Comparison of ENCODE assay signal across 13 cellular contexts in the genomic region with DNA sequence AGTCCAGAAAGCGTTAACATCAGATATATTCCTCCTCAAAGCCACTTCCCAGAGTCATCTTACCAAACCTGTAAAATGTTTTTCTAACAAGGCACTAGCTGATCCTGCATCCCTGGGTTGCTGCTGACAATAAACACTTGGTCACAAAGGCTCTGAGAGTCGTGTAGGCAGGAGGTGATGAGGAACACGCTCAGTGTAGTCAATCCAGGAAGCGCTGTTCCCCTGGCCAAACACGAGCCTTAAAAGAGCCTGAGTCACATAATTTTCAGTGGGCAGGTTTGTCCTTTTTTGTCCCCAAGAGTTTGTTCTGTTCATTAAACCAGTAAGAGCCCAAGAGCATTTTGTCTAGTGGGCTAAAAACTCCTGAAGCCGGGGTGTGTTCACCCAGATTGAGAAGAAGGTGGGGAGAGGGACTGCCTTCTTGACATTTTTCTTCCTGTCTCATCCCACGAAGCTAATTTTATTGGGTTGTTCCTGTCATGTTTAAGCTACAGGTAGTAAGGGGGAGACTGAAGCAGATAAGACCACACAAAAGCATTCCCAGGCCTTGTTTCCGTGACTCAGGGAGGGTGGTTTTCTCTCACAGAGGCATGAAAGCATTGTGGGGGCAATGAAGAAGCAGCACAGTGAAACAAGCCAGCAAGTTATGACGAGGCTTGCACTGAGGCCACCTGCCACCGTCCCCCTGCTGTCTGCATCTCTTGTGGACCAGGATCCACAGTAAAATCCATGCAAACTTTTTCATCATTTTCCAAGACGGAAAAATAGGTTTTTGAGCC.
DNase-seq lines count a peak whose midpoint lies in the region; ATAC-seq and TF ChIP-seq lines count a peak whose summit lies in the region.
"Had no signal": no experiment of that assay in that cellular context is flagged by ENCODE, and none has a peak within 500 bp of the region (broad histone marks: within the 10 kb centered on the region; RNA-seq: fewer than 3 reads in every experiment).

No MANE protein-coding gene starts in this region.

- in situ Hi-C loops in GM13977 (cut with MboI; ENCODE audit: low pct_unique_long_range_greater_than_20kb, low sequenced_read_pairs, unreplicated experiment) = no loop called here

- peak; percentile 57 for ATAC-seq in WTC11
- peak; percentile 81 for ATAC-seq in stimulated activated naive CD8-positive, alpha-beta T cell treated with anti-CD3 and anti-CD28 coated beads, Interleukin-15, Interleukin-2, amounts not matched to agents 100 U/mL and 50 U/mL, for 24 hours
- ATAC-seq: right lobe of liver had no signal

- no peak for TF ChIP-seq CTCF in WTC11 (IDR thresholded peaks at IDR 0.05)
- TF ChIP-seq CTCF in endothelial cell (IDR thresholded peaks at IDR 0.05; ENCODE audit: unreplicated experiment) = no peak
- TF ChIP-seq CTCF in GM13977 (IDR thresholded peaks at IDR 0.05; ENCODE audit: extremely low read depth, insufficient read depth, missing control alignments) = no peak

- DNase-seq in activated naive CD4-positive, alpha-beta T cell treated with Interleukin-2 at 50 U/mL for 16 hours = peak; percentile 9
- DNase-seq in activated naive CD4-positive, alpha-beta T cell treated with anti-CD3 and anti-CD28 coated beads, Interleukin-2, amount 10 ng/mL, durations not matched to agents 7 days and 5 days = no peak
- DNase-seq in WTC11 (ENCODE audit: low spot score) (no peak), endothelial cell (ENCODE audit: low spot score) (no peak), GM13977 (ENCODE audit: low spot score) (no peak), NCI-H2227 (lab: John Stamatoyannopoulos, UW; ENCODE audit: unreplicated experiment) (no peak), caudate nucleus (lab: John Stamatoyannopoulos, UW) (no peak)
- peak; percentile 48 for DNase-seq in stimulated activated naive CD8-positive, alpha-beta T cell treated with anti-CD3 and anti-CD28 coated beads, Interleukin-15, Interleukin-2, amounts not matched to agents 100 U/mL and 50 U/mL, for 24 hours
- DNase-seq: activated CD4-positive, CD25-positive, alpha-beta regulatory T cell treated with anti-CD3 and anti-CD28 coated beads, Interleukin-2, amount 50 U/mL, for 72 hours; cortex of kidney; right lobe of liver; uterus had no signal

- peaks cover 42% of the 10 kb centered on the region for H3K4me1 Mint-ChIP-seq in activated naive CD4-positive, alpha-beta T cell treated with anti-CD3 and anti-CD28 coated beads, Interleukin-2, amount 10 ng/mL, durations not matched to agents 7 days and 5 days
- peaks cover 53% of the 10 kb centered on the region for H3K4me1 Mint-ChIP-seq in WTC11
- H3K4me1 Mint-ChIP-seq in endothelial cell (ENCODE audit: unreplicated experiment) = peaks cover 26% of the 10 kb centered on the region

- POLR2A ChIA-PET in WTC11 (lab: Charles Lee) = no interaction called here

- no peak overlapping the region for H3K27ac Mint-ChIP-seq in activated naive CD4-positive, alpha-beta T cell treated with anti-CD3 and anti-CD28 coated beads, Interleukin-2, amount 10 ng/mL, durations not matched to agents 7 days and 5 days
- H3K27ac Mint-ChIP-seq in WTC11 = peak overlapping the region; percentile 78
- peak overlapping the region; percentile 7 for H3K27ac Mint-ChIP-seq in endothelial cell (ENCODE audit: unreplicated experiment)
- H3K27ac Mint-ChIP-seq: nephron had no signal

- H3K4me3 Mint-ChIP-seq in activated naive CD4-positive, alpha-beta T cell treated with anti-CD3 and anti-CD28 coated beads, Interleukin-2, amount 10 ng/mL, durations not matched to agents 7 days and 5 days = no peak overlapping the region
- H3K4me3 Mint-ChIP-seq in WTC11 (no peak overlapping the region; the same call in 1 of the 2 replicates), endothelial cell (ENCODE audit: unreplicated experiment) (no peak overlapping the region)
- H3K4me3 Mint-ChIP-seq: nephron had no signal

- H3K27ac ChIP-seq in caudate nucleus (ENCODE audit: low read depth, low read length) = no peak overlapping the region
- H3K27ac ChIP-seq: right lobe of liver, uterus had no signal

- H3K9me3 Mint-ChIP-seq in activated naive CD4-positive, alpha-beta T cell treated with anti-CD3 and anti-CD28 coated beads, Interleukin-2, amount 10 ng/mL, durations not matched to agents 7 days and 5 days = no peaks in the 10 kb centered on the region
- H3K9me3 Mint-ChIP-seq in WTC11 = peaks cover 8% of the 10 kb centered on the region
- H3K9me3 Mint-ChIP-seq in endothelial cell (ENCODE audit: unreplicated experiment) = no peaks in the 10 kb centered on the region
- H3K9me3 Mint-ChIP-seq: nephron had no signal

- H3K36me3 Mint-ChIP-seq in activated naive CD4-positive, alpha-beta T cell treated with anti-CD3 and anti-CD28 coated beads, Interleukin-2, amount 10 ng/mL, durations not matched to agents 7 days and 5 days = no peaks in the 10 kb centered on the region
- H3K36me3 Mint-ChIP-seq in WTC11 (peaks cover 5% of the 10 kb centered on the region), endothelial cell (ENCODE audit: low read depth, unreplicated experiment) (no peaks in the 10 kb centered on the region)

- peaks cover 10% of the 10 kb centered on the region for H3K27me3 Mint-ChIP-seq in activated naive CD4-positive, alpha-beta T cell treated with anti-CD3 and anti-CD28 coated beads, Interleukin-2, amount 10 ng/mL, durations not matched to agents 7 days and 5 days
- no peaks in the 10 kb centered on the region for H3K27me3 Mint-ChIP-seq in WTC11 (ENCODE audit: low read depth)
- no peaks in the 10 kb centered on the region for H3K27me3 Mint-ChIP-seq in endothelial cell (ENCODE audit: unreplicated experiment)

- CTCF ChIA-PET in activated naive CD4-positive, alpha-beta T cell treated with anti-CD3 and anti-CD28 coated beads, Interleukin-2, amount 10 ng/mL, durations not matched to agents 7 days and 5 days (lab: Charles Lee) = interaction anchor here (1.2 to 1.3 kb wide), 2 partner anchors 53 to 73 kb away, joined by 3 to 5 read pairs; partner anchors contain the start of gene FOXB1
- CTCF ChIA-PET in WTC11 (lab: Charles Lee) = interaction anchor here (1.1 to 1.5 kb wide), 2 partner anchors 84 to 160 kb away, joined by 3 to 4 read pairs; no protein-coding TSS in a partner anchor

TF ChIP-seq in WTC11, 78 proteins besides CTCF, POLR2A, EP300 and RAD21 (continues in another document):
- TF ChIP-seq ATF6 (CRISPR knock-in tag; IDR thresholded peaks at IDR 0.05) (no peak), ZNF423 (CRISPR knock-in tag; IDR thresholded peaks at IDR 0.05) (no peak), SMAD3 (CRISPR knock-in tag; IDR thresholded peaks at IDR 0.05; ENCODE audit: borderline replicate concordance) (no peak), PREB (CRISPR knock-in tag; IDR thresholded peaks at IDR 0.05; ENCODE audit: borderline replicate concordance) (no peak), TCF7 (CRISPR knock-in tag; IDR thresholded peaks at IDR 0.05; ENCODE audit: low read depth) (no peak), OVOL2 (CRISPR knock-in tag; IDR thresholded peaks at IDR 0.05; ENCODE audit: borderline replicate concordance) (no peak), TEAD4 (CRISPR knock-in tag; IDR thresholded peaks at IDR 0.05) (no peak), RORB (CRISPR knock-in tag; IDR thresholded peaks at IDR 0.05) (no peak), SOX15 (CRISPR knock-in tag; IDR thresholded peaks at IDR 0.05) (no peak), NFYB (CRISPR knock-in tag; conservative IDR thresholded peaks at IDR 0.05; ENCODE audit: low read depth) (no peak)
- TF ChIP-seq, protein P1, sequence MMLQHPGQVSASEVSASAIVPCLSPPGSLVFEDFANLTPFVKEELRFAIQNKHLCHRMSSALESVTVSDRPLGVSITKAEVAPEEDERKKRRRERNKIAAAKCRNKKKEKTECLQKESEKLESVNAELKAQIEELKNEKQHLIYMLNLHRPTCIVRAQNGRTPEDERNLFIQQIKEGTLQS (CRISPR knock-in tag; conservative IDR thresholded peaks at IDR 0.05) = no peak
- TF ChIP-seq, protein P2, sequence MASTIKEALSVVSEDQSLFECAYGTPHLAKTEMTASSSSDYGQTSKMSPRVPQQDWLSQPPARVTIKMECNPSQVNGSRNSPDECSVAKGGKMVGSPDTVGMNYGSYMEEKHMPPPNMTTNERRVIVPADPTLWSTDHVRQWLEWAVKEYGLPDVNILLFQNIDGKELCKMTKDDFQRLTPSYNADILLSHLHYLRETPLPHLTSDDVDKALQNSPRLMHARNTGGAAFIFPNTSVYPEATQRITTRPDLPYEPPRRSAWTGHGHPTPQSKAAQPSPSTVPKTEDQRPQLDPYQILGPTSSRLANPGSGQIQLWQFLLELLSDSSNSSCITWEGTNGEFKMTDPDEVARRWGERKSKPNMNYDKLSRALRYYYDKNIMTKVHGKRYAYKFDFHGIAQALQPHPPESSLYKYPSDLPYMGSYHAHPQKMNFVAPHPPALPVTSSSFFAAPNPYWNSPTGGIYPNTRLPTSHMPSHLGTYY (CRISPR knock-in tag; IDR thresholded peaks at IDR 0.05) = no peak

Comparison
In these comparisons a context has a peak if more than half of its experiments do, and no peak if none do; other contexts are left out.
1. DNase-seq: peak in activated naive CD4-positive, alpha-beta T cell treated with Interleukin-2 at 50 U/mL for 16 hours (single experiment) and stimulated activated naive CD8-positive, alpha-beta T cell treated with anti-CD3 and anti-CD28 coated beads, Interleukin-15, Interleukin-2, amounts not matched to agents 100 U/mL and 50 U/mL, for 24 hours (single experiment); none in activated naive CD4-positive, alpha-beta T cell treated with anti-CD3 and anti-CD28 coated beads, Interleukin-2, amount 10 ng/mL, durations not matched to agents 7 days and 5 days (single experiment), WTC11 (single experiment), endothelial cell (single experiment), GM13977 (single experiment), NCI-H2227 (single experiment) and caudate nucleus (0 of 61).